Comparison of ENCODE assay signal across 12 cellular contexts in genomic region chr6:104623052-104623690, GRCh38.
DNase-seq lines count a peak whose midpoint lies in the region; ATAC-seq and TF ChIP-seq lines count a peak whose summit lies in the region.
"Had no signal": no experiment of that assay in that cellular context is flagged by ENCODE, and none has a peak within 500 bp of the region (broad histone marks: within the 10 kb centered on the region; RNA-seq: fewer than 3 reads in every experiment).

No MANE protein-coding gene starts in this region.

- POLR2A ChIA-PET in A673 (lab: Charles Lee; ENCODE audit: low non-redundant PET) = interaction anchor here (0.7 kb wide), 1 partner anchor 9 kb away, joined by 3 read pairs; no protein-coding TSS in a partner anchor

- H3K27ac Mint-ChIP-seq in activated T-helper 2 cell treated with anti-CD3 and anti-CD28 coated beads, Interferon-gamma antibody, Interleukin-2, Interleukin-4, amounts not matched to agents 10 μg/mL and 5 μg/mL and 100 μg/mL, durations not matched to agents 14 hours and 24 hours and 36 hours = no peak overlapping the region
- H3K27ac Mint-ChIP-seq: activated naive CD4-positive, alpha-beta T cell treated with anti-CD3 and anti-CD28 coated beads, Interleukin-2, amount 10 ng/mL, durations not matched to agents 7 days and 5 days had no signal

- no peaks in the 10 kb centered on the region for H3K79me2 ChIP-seq in OCI-LY3 (ENCODE audit: low read length)

- no peaks in the 10 kb centered on the region for H3K9me3 Mint-ChIP-seq in activated T-helper 2 cell treated with anti-CD3 and anti-CD28 coated beads, Interferon-gamma antibody, Interleukin-2, Interleukin-4, amounts not matched to agents 10 μg/mL and 5 μg/mL and 100 μg/mL, durations not matched to agents 14 hours and 24 hours and 36 hours
- H3K9me3 Mint-ChIP-seq: activated naive CD4-positive, alpha-beta T cell treated with anti-CD3 and anti-CD28 coated beads, Interleukin-2, amount 10 ng/mL, durations not matched to agents 7 days and 5 days had no signal

- H3K27ac ChIP-seq in A673 (ENCODE audit: low read depth, low read length, poor library complexity, severe bottlenecking) (no peak overlapping the region), OCI-LY3 (ENCODE audit: low read length) (no peak overlapping the region)
- H3K27ac ChIP-seq: gastrocnemius medialis, tibial artery had no signal

- H3K9me3 ChIP-seq in A673 (ENCODE audit: low read depth, low read length, poor library complexity, severe bottlenecking) = no peaks in the 10 kb centered on the region
- no peaks in the 10 kb centered on the region for H3K9me3 ChIP-seq in OCI-LY3 (ENCODE audit: insufficient read depth, low read length)
- H3K9me3 ChIP-seq: gastrocnemius medialis, tibial artery had no signal

- peak overlapping the region; percentile 37 for H3K4me2 ChIP-seq in OCI-LY3 (ENCODE audit: low read length)

- DNase-seq in A673 (ENCODE audit: low spot score) (peak; percentile 46), fibroblast of villous mesenchyme (ENCODE audit: low read depth) (peak; percentile 68), putamen (ENCODE audit: low spot score) (no peak)
- DNase-seq in activated T-helper 2 cell treated with anti-CD3 and anti-CD28 coated beads, Interferon-gamma antibody, Interleukin-2, Interleukin-4, amounts not matched to agents 10 μg/mL and 5 μg/mL and 100 μg/mL, durations not matched to agents 14 hours and 24 hours and 36 hours (ENCODE audit: low spot score) = no peak
- DNase-seq in activated T-cell treated with anti-CD3 and anti-CD28 coated beads, Interleukin-2, amount 50 U/mL, for 1 hour = no peak
- DNase-seq: activated naive CD4-positive, alpha-beta T cell treated with anti-CD3 and anti-CD28 coated beads, Interleukin-2, amount 10 ng/mL, durations not matched to agents 7 days and 5 days; gastrocnemius medialis; small intestine; tibial artery had no signal

- no TSS peak for BruUV-seq in A673 (replicated peaks; lab: Mats Ljungman, UMichigan)

- no peaks in the 10 kb centered on the region for H3K27me3 ChIP-seq in A673 (replicated peaks; ENCODE audit: insufficient read depth, low read depth, low read length, poor library complexity)
- H3K27me3 ChIP-seq in OCI-LY3 (ENCODE audit: low read depth, low read length) = no peaks in the 10 kb centered on the region
- H3K27me3 ChIP-seq: gastrocnemius medialis, tibial artery had no signal

- H3K27me3 Mint-ChIP-seq in activated T-helper 2 cell treated with anti-CD3 and anti-CD28 coated beads, Interferon-gamma antibody, Interleukin-2, Interleukin-4, amounts not matched to agents 10 μg/mL and 5 μg/mL and 100 μg/mL, durations not matched to agents 14 hours and 24 hours and 36 hours (ENCODE audit: low read depth) = peaks cover 11% of the 10 kb centered on the region
- H3K27me3 Mint-ChIP-seq: activated naive CD4-positive, alpha-beta T cell treated with anti-CD3 and anti-CD28 coated beads, Interleukin-2, amount 10 ng/mL, durations not matched to agents 7 days and 5 days had no signal

- no peak for TF ChIP-seq CTCF in A673 (conservative IDR thresholded peaks at IDR 0.05; ENCODE audit: low read depth, low read length)
- no peak for TF ChIP-seq CTCF in OCI-LY3 (IDR thresholded peaks at IDR 0.05; ENCODE audit: low read depth, low read length)
- peak; percentile 41 for TF ChIP-seq CTCF in fibroblast of villous mesenchyme (IDR thresholded peaks at IDR 0.05; ENCODE audit: insufficient read depth, low read depth, low read length)

- H3K36me3 Mint-ChIP-seq in activated T-helper 2 cell treated with anti-CD3 and anti-CD28 coated beads, Interferon-gamma antibody, Interleukin-2, Interleukin-4, amounts not matched to agents 10 μg/mL and 5 μg/mL and 100 μg/mL, durations not matched to agents 14 hours and 24 hours and 36 hours (ENCODE audit: low read depth) = no peaks in the 10 kb centered on the region
- H3K36me3 Mint-ChIP-seq: activated naive CD4-positive, alpha-beta T cell treated with anti-CD3 and anti-CD28 coated beads, Interleukin-2, amount 10 ng/mL, durations not matched to agents 7 days and 5 days had no signal

- no peak overlapping the region for H3K9ac ChIP-seq in OCI-LY3 (ENCODE audit: low read length)

- CTCF ChIA-PET in A673 (lab: Charles Lee) = no interaction called here

- H3K4me3 Mint-ChIP-seq in activated T-helper 2 cell treated with anti-CD3 and anti-CD28 coated beads, Interferon-gamma antibody, Interleukin-2, Interleukin-4, amounts not matched to agents 10 μg/mL and 5 μg/mL and 100 μg/mL, durations not matched to agents 14 hours and 24 hours and 36 hours (ENCODE audit: low read depth) = no peak overlapping the region
- H3K4me3 Mint-ChIP-seq: activated naive CD4-positive, alpha-beta T cell treated with anti-CD3 and anti-CD28 coated beads, Interleukin-2, amount 10 ng/mL, durations not matched to agents 7 days and 5 days had no signal

- intact Hi-C loops in A673 (cut with micrococcal nuclease; ENCODE audit: unreplicated experiment) = no loop called here
- intact Hi-C loops in activated T-helper 2 cell treated with anti-CD3 and anti-CD28 coated beads, Interferon-gamma antibody, Interleukin-2, Interleukin-4, amounts not matched to agents 10 μg/mL and 5 μg/mL and 100 μg/mL, durations not matched to agents 14 hours and 24 hours and 36 hours (cut with micrococcal nuclease) = no loop called here

- H2AFZ ChIP-seq in OCI-LY3 (ENCODE audit: low read depth, low read length) = 0 out of 2 replicates have a peak overlapping the region, but pooled peaks have one; percentile 46

- H3K4me1 Mint-ChIP-seq in activated T-helper 2 cell treated with anti-CD3 and anti-CD28 coated beads, Interferon-gamma antibody, Interleukin-2, Interleukin-4, amounts not matched to agents 10 μg/mL and 5 μg/mL and 100 μg/mL, durations not matched to agents 14 hours and 24 hours and 36 hours (ENCODE audit: low read depth) = peaks cover 3% of the 10 kb centered on the region
- H3K4me1 Mint-ChIP-seq: activated naive CD4-positive, alpha-beta T cell treated with anti-CD3 and anti-CD28 coated beads, Interleukin-2, amount 10 ng/mL, durations not matched to agents 7 days and 5 days had no signal

- H3K36me3 ChIP-seq in A673 (ENCODE audit: insufficient read depth, low read length, poor library complexity, severe bottlenecking) (no peaks in the 10 kb centered on the region), OCI-LY3 (replicated peaks; ENCODE audit: low read depth, low read length) (no peaks in the 10 kb centered on the region)
- H3K36me3 ChIP-seq: gastrocnemius medialis, tibial artery had no signal

- H4K20me1 ChIP-seq in OCI-LY3 (ENCODE audit: insufficient read depth, low read length) = no peaks in the 10 kb centered on the region

- H3K4me3 ChIP-seq in A673 (ENCODE audit: low read depth, low read length, poor library complexity, severe bottlenecking) (no peak overlapping the region), OCI-LY3 (ENCODE audit: low read length) (no peak overlapping the region), fibroblast of villous mesenchyme (ENCODE audit: low read depth, low read length) (no peak overlapping the region)
- H3K4me3 ChIP-seq: gastrocnemius medialis, tibial artery had no signal

- H3K4me1 ChIP-seq in A673 (ENCODE audit: insufficient read depth, low read length, poor library complexity, severe bottlenecking) = no peaks in the 10 kb centered on the region
- no peaks in the 10 kb centered on the region for H3K4me1 ChIP-seq in OCI-LY3 (ENCODE audit: low read length)
- H3K4me1 ChIP-seq: gastrocnemius medialis had no signal

- peak; percentile 50 for ATAC-seq in GM19035 (IDR thresholded peaks at IDR 0.05; ENCODE audit: unreplicated experiment)
- no peak for ATAC-seq in GM21423 (IDR thresholded peaks at IDR 0.05; ENCODE audit: unreplicated experiment)
- ATAC-seq: gastrocnemius medialis had no signal

Comparison
In these comparisons a context has a peak if more than half of its experiments do, and no peak if none do; other contexts are left out.
1. DNase-seq: peak in A673 (single experiment) and fibroblast of villous mesenchyme (single experiment); none in putamen (single experiment), activated T-helper 2 cell treated with anti-CD3 and anti-CD28 coated beads, Interferon-gamma antibody, Interleukin-2, Interleukin-4, amounts not matched to agents 10 μg/mL and 5 μg/mL and 100 μg/mL, durations not matched to agents 14 hours and 24 hours and 36 hours (single experiment) and activated T-cell treated with anti-CD3 and anti-CD28 coated beads, Interleukin-2, amount 50 U/mL, for 1 hour (single experiment).